Comparison of ENCODE assay signal across 19 cellular contexts in the genomic region with DNA sequence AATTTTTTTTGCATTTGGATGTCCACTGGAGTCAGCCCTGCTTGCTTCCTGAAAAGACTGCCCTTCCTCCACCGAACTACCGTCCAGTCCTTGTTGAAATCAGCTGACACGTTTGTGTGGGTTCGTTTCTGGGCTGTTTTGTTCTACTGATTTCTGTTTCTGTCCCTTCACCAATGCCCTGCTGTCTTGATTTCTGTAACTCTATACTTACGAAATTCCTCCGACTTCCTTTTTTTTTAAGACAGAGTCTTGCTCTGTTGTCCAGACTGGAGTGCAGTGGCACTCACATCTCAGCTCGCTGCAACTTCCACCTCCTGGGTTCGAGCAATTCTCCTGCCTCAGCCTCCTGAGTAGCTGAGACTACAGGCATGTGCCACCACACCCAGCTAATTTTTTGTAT. TPM values are rescaled to one million over a fixed set of nuclear protein-coding genes. Genes with fewer than 3 reads are reported as not detected.
DNase-seq lines count a peak whose midpoint lies in the region; ATAC-seq and TF ChIP-seq lines count a peak whose summit lies in the region.
"Had no signal": no experiment of that assay in that cellular context is flagged by ENCODE, and none has a peak within 500 bp of the region (broad histone marks: within the 10 kb centered on the region; RNA-seq: fewer than 3 reads in every experiment).

No MANE protein-coding gene starts in this region.

- no peak overlapping the region for H3K4me3 Mint-ChIP-seq in naive thymus-derived CD4-positive, alpha-beta T cell
- H3K4me3 Mint-ChIP-seq: activated naive CD8-positive, alpha-beta T cell; brain; natural killer cell; stimulated activated naive CD8-positive, alpha-beta T cell treated with anti-CD3 and anti-CD28 coated beads, Interleukin-15, Interleukin-2, amounts not matched to agents 100 ng/mL and 50 ng/mL, for 24 hours had no signal

- H3K27ac ChIP-seq in heart left ventricle: peak overlapping the region in 2 of 12 donors; percentile 43 to 91
- no peak overlapping the region for H3K27ac ChIP-seq in naive thymus-derived CD4-positive, alpha-beta T cell (ENCODE audit: low read depth, low read length)
- peak overlapping the region in 22 of 59 donors; percentile 14 to 67 (median 42) for H3K27ac ChIP-seq in dorsolateral prefrontal cortex
- H3K27ac ChIP-seq: psoas muscle, SK-N-MC, vagina had no signal

- DNase-seq in GF-D8 (lab: John Stamatoyannopoulos, UW): peak; percentile 23
- DNase-seq in SK-MEL-5 (ENCODE audit: low read depth, low spot score): peak; percentile 37
- no peak for DNase-seq in heart left ventricle
- DNase-seq in naive thymus-derived CD4-positive, alpha-beta T cell: no peak
- DNase-seq in dorsolateral prefrontal cortex: no peak
- no peak for DNase-seq in activated gamma-delta T cell (lab: John Stamatoyannopoulos, UW)
- DNase-seq: activated CD4-positive, alpha-beta T cell treated with anti-CD3 and anti-CD28 coated beads, Interleukin-2, amount 50 U/mL, for 4 hours; activated T-cell treated with anti-CD3 and anti-CD28 coated beads, Interleukin-2, amount 50 U/mL, for 1 hour; natural killer cell; NCI-H1436 treated with DMSO at 0.1 percent for 48 hours; NCI-H345 had no signal

- H3K9me3 ChIP-seq in heart left ventricle: no peaks in the 10 kb centered on the region
- H3K9me3 ChIP-seq in naive thymus-derived CD4-positive, alpha-beta T cell (ENCODE audit: control insufficient read depth in 2 of 3, low read length in 3 of 3): no peaks in the 10 kb centered on the region
- H3K9me3 ChIP-seq: psoas muscle, vagina had no signal

- 64 to 80% (median 73%) methylated on average over 8 of the region's 8 CpGs for WGBS in heart left ventricle, 4 donors

- H3K4me1 ChIP-seq in heart left ventricle: peaks cover 0 to 7% (median 0%) of the 10 kb centered on the region in 12 donors
- no peaks in the 10 kb centered on the region for H3K4me1 ChIP-seq in naive thymus-derived CD4-positive, alpha-beta T cell (ENCODE audit: control insufficient read depth in 2 of 2, insufficient read depth in 2 of 2, low read length in 2 of 2)
- H3K4me1 ChIP-seq: psoas muscle, vagina had no signal

- POLR2A ChIA-PET in naive thymus-derived CD4-positive, alpha-beta T cell (lab: Charles Lee): no interaction called here

- no peak overlapping the region for H3K27ac Mint-ChIP-seq in naive thymus-derived CD4-positive, alpha-beta T cell
- H3K27ac Mint-ChIP-seq: activated naive CD8-positive, alpha-beta T cell; natural killer cell; stimulated activated naive CD8-positive, alpha-beta T cell treated with anti-CD3 and anti-CD28 coated beads, Interleukin-15, Interleukin-2, amounts not matched to agents 100 ng/mL and 50 ng/mL, for 24 hours had no signal

- no peak overlapping the region for H3K4me3 ChIP-seq in heart left ventricle
- no peak overlapping the region for H3K4me3 ChIP-seq in naive thymus-derived CD4-positive, alpha-beta T cell (ENCODE audit: low read length)
- no peak overlapping the region for H3K4me3 ChIP-seq in dorsolateral prefrontal cortex
- H3K4me3 ChIP-seq: psoas muscle, SK-N-MC, vagina had no signal

- no peaks in the 10 kb centered on the region for H3K36me3 Mint-ChIP-seq in naive thymus-derived CD4-positive, alpha-beta T cell
- H3K36me3 Mint-ChIP-seq: activated naive CD8-positive, alpha-beta T cell; natural killer cell had no signal

- no peaks in the 10 kb centered on the region for H3K9me3 Mint-ChIP-seq in naive thymus-derived CD4-positive, alpha-beta T cell
- H3K9me3 Mint-ChIP-seq: natural killer cell; stimulated activated naive CD8-positive, alpha-beta T cell treated with anti-CD3 and anti-CD28 coated beads, Interleukin-15, Interleukin-2, amounts not matched to agents 100 ng/mL and 50 ng/mL, for 24 hours had no signal

- ATAC-seq in heart left ventricle (peak; percentile 39 to 74 (median 62)), GM18498 (IDR thresholded peaks at IDR 0.05; ENCODE audit: unreplicated experiment) (no peak), GM18858 (IDR thresholded peaks at IDR 0.05; ENCODE audit: unreplicated experiment) (no peak)
- ATAC-seq in naive thymus-derived CD4-positive, alpha-beta T cell: peak; percentile 77
- ATAC-seq: psoas muscle had no signal

- H3K27me3 ChIP-seq in heart left ventricle: no peaks in the 10 kb centered on the region
- H3K27me3 ChIP-seq in naive thymus-derived CD4-positive, alpha-beta T cell (ENCODE audit: control insufficient read depth in 2 of 2, insufficient read depth in 2 of 2, low read length in 2 of 2): no peaks in the 10 kb centered on the region
- no peaks in the 10 kb centered on the region for H3K27me3 ChIP-seq in dorsolateral prefrontal cortex
- H3K27me3 ChIP-seq: vagina had no signal

- intact Hi-C loops in heart left ventricle (cut with DNase I) (no loop called here), dorsolateral prefrontal cortex (cut with DNase I) (no loop called here)
- intact Hi-C loops in naive thymus-derived CD4-positive, alpha-beta T cell (cut with micrococcal nuclease): no loop called here

- in situ Hi-C loops in SK-MEL-5 (cut with HindIII; ENCODE audit: low pct_unique_long_range_greater_than_20kb, low sequenced_read_pairs): no loop called here

- TF ChIP-seq CTCF in heart left ventricle (IDR thresholded peaks at IDR 0.05) (no peak), dorsolateral prefrontal cortex (IDR thresholded peaks at IDR 0.05 in 54 of 56, conservative IDR thresholded peaks at IDR 0.05 in 2 of 56; ENCODE audit: low read depth in 1 of 56, partially characterized antibody in 56 of 56) (no peak)

- H3K4me1 Mint-ChIP-seq in naive thymus-derived CD4-positive, alpha-beta T cell: no peaks in the 10 kb centered on the region
- H3K4me1 Mint-ChIP-seq: natural killer cell had no signal

- CTCF ChIA-PET in naive thymus-derived CD4-positive, alpha-beta T cell (lab: Charles Lee): interaction anchor here (0.7 to 1.4 kb wide), 3 partner anchors 8 to 1226 kb away, joined by 3 to 4 read pairs (median 3); partner anchors contain the start of gene GAA

- no peak for TF ChIP-seq POLR2A in heart left ventricle (IDR thresholded peaks at IDR 0.05)

- H3K27me3 Mint-ChIP-seq in naive thymus-derived CD4-positive, alpha-beta T cell: peaks cover 0 to 7% (median 0%) of the 10 kb centered on the region in 5 donors
- H3K27me3 Mint-ChIP-seq: activated naive CD8-positive, alpha-beta T cell; brain; stimulated activated naive CD8-positive, alpha-beta T cell treated with anti-CD3 and anti-CD28 coated beads, Interleukin-15, Interleukin-2, amounts not matched to agents 100 ng/mL and 50 ng/mL, for 24 hours had no signal

- H3K36me3 ChIP-seq in heart left ventricle: no peaks in the 10 kb centered on the region
- no peaks in the 10 kb centered on the region for H3K36me3 ChIP-seq in naive thymus-derived CD4-positive, alpha-beta T cell (ENCODE audit: control insufficient read depth in 2 of 3, insufficient read depth in 3 of 3, low read length in 3 of 3)
- H3K36me3 ChIP-seq: vagina had no signal

RNA-seq across cellular contexts. Expression of gene GAA, which starts 8.4 kb away (rescaled TPM):
- total RNA-seq in SK-MEL-5 (2014; rRNA removed; shearing (Covaris generic)): 88.7 and 97.7 TPM in 2 replicates
- polyA plus RNA-seq in SK-MEL-5 (2015; cell fraction: cytosol; rRNA removed): 242 and 314 TPM in 2 replicates
- polyA plus RNA-seq in SK-MEL-5 (2015; cell fraction: nucleus; rRNA removed): 487 and 533 TPM in 2 replicates
- total RNA-seq in heart left ventricle (100 to 1,000 TPM in 1 of 9 donors, 10 to 100 TPM in 8; 27.5 to 109 (median 48.0) TPM), dorsolateral prefrontal cortex (100 to 1,000 TPM in 1 of 120 experiments, 10 to 100 TPM in 119; 35.8 to 101 (median 61.4) TPM)
- polyA plus RNA-seq in heart left ventricle: 10 to 100 TPM; 31.2 to 33.0 TPM
- 10 to 100 TPM; 18.5 to 67.8 (median 54.6) TPM for total RNA-seq in naive thymus-derived CD4-positive, alpha-beta T cell
- 10 to 100 TPM; 12.0 to 15.2 TPM for polyA plus RNA-seq in naive thymus-derived CD4-positive, alpha-beta T cell

RNA-seq across cellular contexts. Expression of gene EIF4A3, which starts 54.0 kb away (rescaled TPM):
- 567 and 602 TPM in 2 replicates for total RNA-seq in SK-MEL-5 (2014; rRNA removed; shearing (Covaris generic))
- polyA plus RNA-seq in SK-MEL-5 (2015; cell fraction: cytosol; rRNA removed): 264 and 266 TPM in 2 replicates
- 198 and 244 TPM in 2 replicates for polyA plus RNA-seq in SK-MEL-5 (2015; cell fraction: nucleus; rRNA removed)
- total RNA-seq in heart left ventricle (10 to 100 TPM; 20.4 to 45.1 (median 31.6) TPM), dorsolateral prefrontal cortex (10 to 100 TPM; 27.3 to 64.1 (median 38.4) TPM)
- 10 to 100 TPM; 17.8 to 57.5 TPM for polyA plus RNA-seq in heart left ventricle
- total RNA-seq in naive thymus-derived CD4-positive, alpha-beta T cell: 100 to 1,000 TPM in 2 of 5 experiments, 10 to 100 TPM in 3; 48.6 to 128 (median 75.9) TPM
- polyA plus RNA-seq in naive thymus-derived CD4-positive, alpha-beta T cell: 10 to 100 TPM; 64.7 to 90.5 TPM

RNA-seq across cellular contexts. Expression of gene CCDC40, which starts 56.5 kb away (rescaled TPM):
- 9.0 and 12.9 TPM in 2 replicates for total RNA-seq in SK-MEL-5 (2014; rRNA removed; shearing (Covaris generic))
- 9.8 and 17.5 TPM in 2 replicates for polyA plus RNA-seq in SK-MEL-5 (2015; cell fraction: cytosol; rRNA removed)
- polyA plus RNA-seq in SK-MEL-5 (2015; cell fraction: nucleus; rRNA removed): 69.5 and 75.4 TPM in 2 replicates
- total RNA-seq in heart left ventricle (1 to 10 TPM; 2.4 to 9.0 (median 5.9) TPM), dorsolateral prefrontal cortex (10 to 100 TPM in 106 of 120 experiments, 1 to 10 TPM in 14; 6.5 to 39.9 (median 15.8) TPM)
- polyA plus RNA-seq in heart left ventricle: 1 to 10 TPM; 2.7 to 6.1 TPM
- total RNA-seq in naive thymus-derived CD4-positive, alpha-beta T cell: 1 to 10 TPM in 2 of 5 experiments, under 1 TPM in 3; 0.43 to 3.0 (median 0.79) TPM
- not detected for polyA plus RNA-seq in naive thymus-derived CD4-positive, alpha-beta T cell

RNA-seq across cellular contexts. Expression of gene TBC1D16, which starts 57.3 kb away (rescaled TPM):
- total RNA-seq in SK-MEL-5 (2014; rRNA removed; shearing (Covaris generic)): 1,021 and 1,023 TPM in 2 replicates
- 967 and 1,143 TPM in 2 replicates for polyA plus RNA-seq in SK-MEL-5 (2015; cell fraction: cytosol; rRNA removed)
- polyA plus RNA-seq in SK-MEL-5 (2015; cell fraction: nucleus; rRNA removed): 973 and 1,036 TPM in 2 replicates
- 10 to 100 TPM; 12.3 to 22.1 (median 17.5) TPM for total RNA-seq in heart left ventricle
- polyA plus RNA-seq in heart left ventricle: 10 to 100 TPM in 1 of 2 donors, 1 to 10 TPM in 1; 5.3 to 14.1 TPM
- total RNA-seq in naive thymus-derived CD4-positive, alpha-beta T cell: 1 to 10 TPM in 4 of 5 experiments, under 1 TPM in 1; 0.95 to 2.5 (median 1.6) TPM
- polyA plus RNA-seq in naive thymus-derived CD4-positive, alpha-beta T cell: under 1 TPM; 0.44 to 0.85 TPM
- 10 to 100 TPM; 15.4 to 54.1 (median 29.0) TPM for total RNA-seq in dorsolateral prefrontal cortex

Comparison
In these comparisons a context has a peak if more than half of its experiments do, and no peak if none do; other contexts are left out.
1. DNase-seq: peak in GF-D8 (single experiment) and SK-MEL-5 (single experiment); none in heart left ventricle (0 of 5), naive thymus-derived CD4-positive, alpha-beta T cell (0 of 9), dorsolateral prefrontal cortex (0 of 10) and activated gamma-delta T cell (single experiment).
2. ATAC-seq: peak in heart left ventricle (4 of 4) and naive thymus-derived CD4-positive, alpha-beta T cell (single experiment); none in GM18498 (single experiment) and GM18858 (single experiment).